8 cellular contexts compared by ENCODE assay signal in the genomic region with DNA sequence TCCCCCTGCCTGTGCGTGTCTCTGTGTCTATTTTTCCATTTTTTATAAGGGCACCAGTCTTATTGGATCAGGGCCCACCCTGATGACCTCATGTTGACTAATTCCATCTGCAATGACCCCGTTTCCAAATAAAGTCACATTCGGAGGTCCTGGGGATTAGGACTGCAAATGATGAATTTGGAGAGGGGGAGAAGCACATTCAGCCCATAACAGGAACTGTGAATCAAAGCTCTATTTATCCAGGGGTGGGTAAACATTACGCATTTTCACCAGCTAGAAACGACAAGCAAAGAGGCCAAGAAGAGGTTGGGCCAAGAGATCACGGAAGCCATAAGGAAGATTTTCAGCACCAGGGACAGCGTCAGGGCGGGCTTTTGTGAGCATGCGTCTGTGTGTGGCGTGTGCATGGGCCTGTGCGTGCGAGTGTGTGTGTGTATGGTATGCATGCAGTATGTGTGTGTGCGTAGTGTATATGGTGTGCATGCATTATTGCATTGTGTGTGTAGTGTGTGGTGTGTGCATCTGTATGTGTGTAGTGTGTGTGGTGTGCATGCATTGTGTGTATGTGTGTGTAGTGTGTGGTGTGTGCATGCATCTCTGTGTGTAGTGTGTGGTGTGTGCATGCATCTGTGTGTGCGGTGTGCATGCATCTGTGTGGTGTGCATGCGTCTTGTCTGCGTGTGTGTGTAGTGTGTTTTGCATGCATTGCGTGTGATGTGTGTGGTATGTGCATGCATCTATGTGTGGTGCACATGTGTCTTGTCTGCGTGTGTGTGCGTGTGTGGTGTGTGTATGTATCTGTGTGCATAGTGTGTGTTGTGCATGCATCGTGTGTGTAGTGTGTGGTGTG. TPM values are rescaled to one million over a fixed set of nuclear protein-coding genes. Genes with fewer than 3 reads are reported as not detected.
A peak's percentile ranks its signal among the peaks of the same experiment; 100 is the strongest.
DNase-seq lines count a peak whose midpoint lies in the region; ATAC-seq and TF ChIP-seq lines count a peak whose summit lies in the region.

No MANE protein-coding gene starts in this region.

- no peaks in the 10 kb centered on the region for H3K36me3 ChIP-seq in vagina

- H3K4me1 ChIP-seq in vagina, result no peaks in the 10 kb centered on the region

- H3K27ac ChIP-seq in vagina, result no peak overlapping the region

- ATAC-seq in HG02623 (IDR thresholded peaks at IDR 0.05; ENCODE audit: unreplicated experiment), result no peak

- H3K9me3 ChIP-seq in vagina, result no peaks in the 10 kb centered on the region

- TF ChIP-seq POLR2A in vagina (IDR thresholded peaks at IDR 0.05), result no peak

- no peaks in the 10 kb centered on the region for H3K27me3 ChIP-seq in vagina

- DNase-seq in CD1c-positive myeloid dendritic cell (ENCODE audit: extremely low spot score), result peak; percentile 75
- peak; percentile 36 for DNase-seq in LHCN-M2 (ENCODE audit: low read depth)
- DNase-seq in activated CD8-positive, alpha-beta memory T cell treated with anti-CD3 and anti-CD28 coated beads, Interleukin-2, amount 50 U/mL, for 4 hours, result peak; percentile 31
- peak; percentile 72 for DNase-seq in fibroblast of pulmonary artery (ENCODE audit: low read depth)
- peak; percentile 53 to 55 for DNase-seq in stimulated activated CD4-positive, alpha-beta T cell treated with anti-CD3 and anti-CD28 coated beads, Interleukin-2, amount 100 ng/mL, for 48 hours
- no peak for DNase-seq in NCI-H2227 (lab: John Stamatoyannopoulos, UW; ENCODE audit: unreplicated experiment)
- no peak for DNase-seq in vagina (ENCODE audit: extremely low spot score in 2 of 2)

- intact Hi-C loops in vagina (cut with DNase I), result no loop called here

- no peak overlapping the region for H3K4me3 ChIP-seq in fibroblast of pulmonary artery (replicated peaks; ENCODE audit: low read depth, low read length)
- no peak overlapping the region for H3K4me3 ChIP-seq in vagina

- TF ChIP-seq CTCF in fibroblast of pulmonary artery (IDR thresholded peaks at IDR 0.05; ENCODE audit: low read length, missing control alignments) (no peak), vagina (IDR thresholded peaks at IDR 0.05) (no peak)

RNA-seq across cellular contexts. Expression of gene CELF5, which starts 19.6 kb away (rescaled TPM):
- not detected in 2 replicates for total RNA-seq in LHCN-M2 (2014; rRNA removed)
- polyA plus RNA-seq in LHCN-M2 (2012), result not detected
- total RNA-seq in vagina, result not detected

RNA-seq across cellular contexts. Expression of gene NCLN, which starts 58.3 kb away (rescaled TPM):
- 105 and 118 TPM in 2 replicates for total RNA-seq in LHCN-M2 (2014; rRNA removed)
- 71.1 TPM for polyA plus RNA-seq in LHCN-M2 (2012)
- 34.9 TPM for total RNA-seq in vagina

Comparison
In these comparisons a context has a peak if more than half of its experiments do, and no peak if none do; other contexts are left out.
1. DNase-seq: peak in CD1c-positive myeloid dendritic cell (single experiment), LHCN-M2 (single experiment), activated CD8-positive, alpha-beta memory T cell treated with anti-CD3 and anti-CD28 coated beads, Interleukin-2, amount 50 U/mL, for 4 hours (single experiment), fibroblast of pulmonary artery (single experiment) and stimulated activated CD4-positive, alpha-beta T cell treated with anti-CD3 and anti-CD28 coated beads, Interleukin-2, amount 100 ng/mL, for 48 hours (2 of 2); none in NCI-H2227 (single experiment) and vagina (0 of 2).